In genomic region chr20:58891686-58892125, GRCh38 we compare ENCODE assay signal across 9 cellular contexts. TPM values are rescaled to one million over a fixed set of nuclear protein-coding genes. Genes with fewer than 3 reads are reported as not detected.
DNase-seq lines count a peak whose midpoint lies in the region; ATAC-seq, FAIRE-seq and TF ChIP-seq lines count a peak whose summit lies in the region.
"Had no signal": no experiment of that assay in that cellular context is flagged by ENCODE, and none has a peak within 500 bp of the region (broad histone marks: within the 10 kb centered on the region; RNA-seq: fewer than 3 reads in every experiment).

No MANE protein-coding gene starts in this region.

- no peak for FAIRE-seq in astrocyte (lab: Jason Lieb, UNC)

- peaks cover 43% of the 10 kb centered on the region for H3K36me3 Mint-ChIP-seq in GM23338 (ENCODE audit: low read depth)
- H3K36me3 Mint-ChIP-seq in astrocyte (ENCODE audit: low read depth, unreplicated experiment), result no peaks in the 10 kb centered on the region
- H3K36me3 Mint-ChIP-seq in immature natural killer cell, result no peaks in the 10 kb centered on the region

- peak overlapping the region; percentile 97 for H3K27ac ChIP-seq in GM23338 (ENCODE audit: low read depth)
- peak overlapping the region; percentile 85 for H3K27ac ChIP-seq in PC-9
- peak overlapping the region; percentile 88 for H3K27ac ChIP-seq in astrocyte (ENCODE audit: low read depth, low read length)

- H3K4me1 ChIP-seq in GM23338 (ENCODE audit: insufficient read depth), result peaks cover 45% of the 10 kb centered on the region
- peaks cover 34% of the 10 kb centered on the region for H3K4me1 ChIP-seq in PC-9 (replicated peaks; ENCODE audit: insufficient read depth)
- H3K4me1 ChIP-seq in astrocyte (ENCODE audit: insufficient read depth, low read length), result peaks cover 27% of the 10 kb centered on the region

- CTCF ChIA-PET in PC-9 (lab: Charles Lee), result interaction anchor here (0.6 kb wide), 1 partner anchor 140 kb away, joined by 5 read pairs; no protein-coding TSS in a partner anchor

- BruUV-seq in PC-9 (replicated peaks; lab: Mats Ljungman, UMichigan), result no TSS peak

- no peak overlapping the region for H2AFZ ChIP-seq in GM23338
- no peak overlapping the region for H2AFZ ChIP-seq in PC-9
- H2AFZ ChIP-seq in astrocyte (ENCODE audit: low read depth, low read length), result no peak overlapping the region

- peak; percentile 55 for DNase-seq in 8988T
- peak; percentile 65 for DNase-seq in GM23338 (ENCODE audit: low spot score)
- no peak for DNase-seq in PC-9
- DNase-seq in astrocyte (ENCODE audit: low read depth), result peak; percentile 35
- DNase-seq in immature natural killer cell, result peak in 1 of 3 donors; percentile 31
- peak; percentile 43 to 50 for DNase-seq in stimulated activated CD4-positive, alpha-beta T cell treated with anti-CD3 and anti-CD28 coated beads, Interleukin-2, amount 100 ng/mL, for 24 hours
- no peak for DNase-seq in ureter (ENCODE audit: low spot score)
- no peak for DNase-seq in NCI-H446 treated with DMSO at 0.1 percent for 48 hours (lab: John Stamatoyannopoulos, UW)

- TF ChIP-seq CTCF in GM23338 (conservative IDR thresholded peaks at IDR 0.05; ENCODE audit: low read depth in 2 of 2) (no peak), PC-9 (conservative IDR thresholded peaks at IDR 0.05) (no peak), astrocyte (IDR thresholded peaks at IDR 0.05; ENCODE audit: insufficient read depth, low read depth, low read length) (no peak)

- H3K9ac ChIP-seq in astrocyte (ENCODE audit: low read length), result peak overlapping the region; percentile 99

- no peak for ATAC-seq in GM23338

- H3K27ac Mint-ChIP-seq in GM23338 (peak overlapping the region; percentile 97), astrocyte (ENCODE audit: unreplicated experiment) (no peak overlapping the region), immature natural killer cell (peak overlapping the region; percentile 88 to 98 (median 94))

- H3K9me2 ChIP-seq in GM23338 (ENCODE audit: insufficient read depth), result no peaks in the 10 kb centered on the region
- H3K9me2 ChIP-seq in PC-9 (ENCODE audit: insufficient read depth), result no peaks in the 10 kb centered on the region

- H3K9me3 ChIP-seq in PC-9 (ENCODE audit: insufficient read depth, low read depth) (no peaks in the 10 kb centered on the region), astrocyte (ENCODE audit: insufficient read depth, low read depth, low read length) (no peaks in the 10 kb centered on the region)

- intact Hi-C loops in PC-9 (cut with micrococcal nuclease; ENCODE audit: unreplicated experiment), result loop anchor here (1.0 to 5.0 kb wide), 2 partner anchors 90 to 196 kb away; partner anchors contain the start of gene NELFCD

- H4K20me1 ChIP-seq in GM23338 (replicated peaks; ENCODE audit: insufficient read depth) (peaks cover 8% of the 10 kb centered on the region), PC-9 (ENCODE audit: insufficient read depth) (peaks cover 36% of the 10 kb centered on the region), astrocyte (ENCODE audit: insufficient read depth, low read length) (peaks cover 40% of the 10 kb centered on the region)

- H3F3A ChIP-seq in GM23338 (replicated peaks; ENCODE audit: low read depth) (peaks cover 6% of the 10 kb centered on the region; the same call in 1 of the 2 replicates), PC-9 (ENCODE audit: insufficient read depth, low read depth) (peaks cover 5% of the 10 kb centered on the region; the same call in 1 of the 2 replicates)

- no peaks in the 10 kb centered on the region; the same call in 1 of the 3 replicates for H3K9me3 Mint-ChIP-seq in GM23338
- H3K9me3 Mint-ChIP-seq in astrocyte (ENCODE audit: unreplicated experiment), result no peaks in the 10 kb centered on the region
- H3K9me3 Mint-ChIP-seq in immature natural killer cell, result no peaks in the 10 kb centered on the region

- H3K4me2 ChIP-seq in GM23338 (peak overlapping the region; percentile 62), PC-9 (peak overlapping the region; percentile 95), astrocyte (ENCODE audit: low read length) (peak overlapping the region; percentile 82)

- peak overlapping the region; percentile 95 for H3K4me3 Mint-ChIP-seq in GM23338
- H3K4me3 Mint-ChIP-seq in astrocyte (ENCODE audit: unreplicated experiment), result peak overlapping the region; percentile 93
- peak overlapping the region; percentile 90 to 97 (median 94) for H3K4me3 Mint-ChIP-seq in immature natural killer cell

- peaks cover 19% of the 10 kb centered on the region for H3K27me3 Mint-ChIP-seq in GM23338 (ENCODE audit: insufficient read depth, low read depth, poor library complexity)
- no peaks in the 10 kb centered on the region for H3K27me3 Mint-ChIP-seq in astrocyte (ENCODE audit: low read depth, unreplicated experiment)
- peaks cover 9 to 20% (median 11%) of the 10 kb centered on the region in 3 donors for H3K27me3 Mint-ChIP-seq in immature natural killer cell (ENCODE audit: low read depth in 3 of 3)

- H3K27me3 ChIP-seq in GM23338 (ENCODE audit: insufficient read depth) (peaks cover 8% of the 10 kb centered on the region), PC-9 (ENCODE audit: insufficient read depth, low read depth) (no peaks in the 10 kb centered on the region), astrocyte (ENCODE audit: insufficient read depth, low read length) (no peaks in the 10 kb centered on the region)

- POLR2A ChIA-PET in PC-9 (lab: Charles Lee; ENCODE audit: unreplicated experiment), result interaction anchor here (0.6 kb wide), 1 partner anchor 151 kb away, joined by 3 read pairs; the partner anchor contains the start of gene PRELID3B

- H3K36me3 ChIP-seq in GM23338 (ENCODE audit: insufficient read depth) (no peaks in the 10 kb centered on the region), PC-9 (ENCODE audit: low read depth) (peaks cover 25% of the 10 kb centered on the region; the same call in 1 of the 2 replicates), astrocyte (ENCODE audit: insufficient read depth, low read length) (peaks cover under 1% of the 10 kb centered on the region)

- H3K4me1 Mint-ChIP-seq in GM23338 (peaks cover 45% of the 10 kb centered on the region), astrocyte (ENCODE audit: low read depth, unreplicated experiment) (peaks cover 17% of the 10 kb centered on the region), immature natural killer cell (peaks cover 47 to 54% of the 10 kb centered on the region in 2 donors)

- H3K4me3 ChIP-seq in GM23338 (peak overlapping the region; percentile 83), PC-9 (peak overlapping the region; percentile 83; the same call in 1 of the 2 replicates), astrocyte (ENCODE audit: insufficient read depth, low read depth, low read length) (peak overlapping the region; percentile 87)

- peaks cover 60% of the 10 kb centered on the region for H3K79me2 ChIP-seq in GM23338 (replicated peaks; ENCODE audit: insufficient read depth)
- peaks cover 61% of the 10 kb centered on the region for H3K79me2 ChIP-seq in PC-9 (ENCODE audit: low read depth)
- peaks cover 47% of the 10 kb centered on the region for H3K79me2 ChIP-seq in astrocyte (ENCODE audit: insufficient read depth, low read length)

TF ChIP-seq in GM23338, 12 proteins besides CTCF, POLR2A, EP300 and RAD21:
- TF ChIP-seq POLR2AphosphoS5 (IDR thresholded peaks at IDR 0.05; ENCODE audit: low read depth), result peak; percentile 13; the same call in 1 of the 2 replicates
- no peak for TF ChIP-seq NANOG (IDR thresholded peaks at IDR 0.05; ENCODE audit: borderline replicate concordance)
- TF ChIP-seq ETS1 (IDR thresholded peaks at IDR 0.05), result no peak

RNA-seq across cellular contexts. Expression of gene GNAS, which starts 39.2 kb away (rescaled TPM):
- 1,032 and 1,042 TPM in 2 replicates for total RNA-seq in GM23338 (2014; rRNA removed; shearing (Covaris generic))
- polyA plus RNA-seq in GM23338 (2016; fragmentation: Nextera tagmentation; extraction: Ambion mirVana) (917 and 940 TPM in 2 replicates), immature natural killer cell (100 to 1,000 TPM in 2 of 3 donors, 10 to 100 TPM in 1; 70.1 to 127 (median 107) TPM)
- total RNA-seq in PC-9 (2021) (929 and 1,304 TPM in 2 replicates), astrocyte (1,937 and 2,003 TPM in 2 replicates), ureter (940 TPM)

RNA-seq across cellular contexts. Expression of gene GNAS-AS1, which starts 41.0 kb away (rescaled TPM):
- 12.1 and 15.0 TPM in 2 replicates for total RNA-seq in GM23338 (2014; rRNA removed; shearing (Covaris generic))
- 11.3 and 12.3 TPM in 2 replicates for polyA plus RNA-seq in GM23338 (2016; fragmentation: Nextera tagmentation; extraction: Ambion mirVana)
- total RNA-seq in PC-9 (2021), result 5.7 and 6.8 TPM in 2 replicates
- 2.8 and 3.8 TPM in 2 replicates for total RNA-seq in astrocyte
- not detected for polyA plus RNA-seq in immature natural killer cell
- 2.4 TPM for total RNA-seq in ureter
- total RNA-seq: glomerular endothelial cell had no signal

Comparison
In these comparisons a context has a peak if more than half of its experiments do, and no peak if none do; other contexts are left out.
1. DNase-seq: peak in 8988T (single experiment), GM23338 (single experiment), astrocyte (single experiment) and stimulated activated CD4-positive, alpha-beta T cell treated with anti-CD3 and anti-CD28 coated beads, Interleukin-2, amount 100 ng/mL, for 24 hours (2 of 2); none in PC-9 (0 of 2), ureter (single experiment) and NCI-H446 treated with DMSO at 0.1 percent for 48 hours (single experiment).
2. Peak in every context shown above with its lines, with median percentiles within 50 percentile points of each other: H3K27ac ChIP-seq, H3K4me2 ChIP-seq, H3K4me3 ChIP-seq and H3K4me3 Mint-ChIP-seq.